1 cellular context compared by ENCODE assay signal in the genomic region with DNA sequence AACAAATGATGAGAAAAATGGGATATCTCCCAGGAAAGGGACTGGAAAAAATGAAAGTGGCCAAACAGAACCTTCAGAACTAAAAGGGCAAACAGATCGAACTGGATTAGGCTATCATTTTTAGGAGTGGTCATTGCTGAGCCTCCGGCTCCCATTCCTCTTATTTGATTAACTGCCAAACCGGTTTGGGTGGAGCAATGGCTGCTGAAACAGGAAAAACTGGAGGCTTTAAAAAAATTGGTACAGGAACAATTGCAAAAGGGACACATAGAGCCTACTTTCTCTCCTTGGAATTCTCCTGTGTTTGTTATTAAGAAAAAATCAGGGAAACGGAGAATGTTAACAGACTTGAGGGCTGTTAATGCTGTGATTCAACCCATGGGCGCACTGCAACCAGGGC.
TF ChIP-seq lines count a peak whose summit lies in the region.

No MANE protein-coding gene starts in this region.

TF ChIP-seq in GM12878, 131 proteins besides CTCF, POLR2A, EP300 and RAD21:
- no peak for TF ChIP-seq POLR2AphosphoS5 (IDR thresholded peaks at IDR 0.05; ENCODE audit: low read length)
- TF ChIP-seq, protein P1, sequence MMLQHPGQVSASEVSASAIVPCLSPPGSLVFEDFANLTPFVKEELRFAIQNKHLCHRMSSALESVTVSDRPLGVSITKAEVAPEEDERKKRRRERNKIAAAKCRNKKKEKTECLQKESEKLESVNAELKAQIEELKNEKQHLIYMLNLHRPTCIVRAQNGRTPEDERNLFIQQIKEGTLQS (IDR thresholded peaks at IDR 0.05; ENCODE audit: borderline replicate concordance, extremely low read depth, low read depth, low read length) = no peak
- TF ChIP-seq STAT3 (IDR thresholded peaks at IDR 0.05; ENCODE audit: low read depth, low read length) = no peak
- no peak for TF ChIP-seq ASH2L (IDR thresholded peaks at IDR 0.05; ENCODE audit: borderline replicate concordance, low read depth)
- no peak for TF ChIP-seq CEBPB (IDR thresholded peaks at IDR 0.05; ENCODE audit: borderline replicate concordance in 1 of 2, low read depth in 2 of 2, low read length in 2 of 2)
- no peak for TF ChIP-seq NBN (IDR thresholded peaks at IDR 0.05)
- TF ChIP-seq ATF7 (IDR thresholded peaks at IDR 0.05; ENCODE audit: low read depth) = no peak
- TF ChIP-seq, protein P2, sequence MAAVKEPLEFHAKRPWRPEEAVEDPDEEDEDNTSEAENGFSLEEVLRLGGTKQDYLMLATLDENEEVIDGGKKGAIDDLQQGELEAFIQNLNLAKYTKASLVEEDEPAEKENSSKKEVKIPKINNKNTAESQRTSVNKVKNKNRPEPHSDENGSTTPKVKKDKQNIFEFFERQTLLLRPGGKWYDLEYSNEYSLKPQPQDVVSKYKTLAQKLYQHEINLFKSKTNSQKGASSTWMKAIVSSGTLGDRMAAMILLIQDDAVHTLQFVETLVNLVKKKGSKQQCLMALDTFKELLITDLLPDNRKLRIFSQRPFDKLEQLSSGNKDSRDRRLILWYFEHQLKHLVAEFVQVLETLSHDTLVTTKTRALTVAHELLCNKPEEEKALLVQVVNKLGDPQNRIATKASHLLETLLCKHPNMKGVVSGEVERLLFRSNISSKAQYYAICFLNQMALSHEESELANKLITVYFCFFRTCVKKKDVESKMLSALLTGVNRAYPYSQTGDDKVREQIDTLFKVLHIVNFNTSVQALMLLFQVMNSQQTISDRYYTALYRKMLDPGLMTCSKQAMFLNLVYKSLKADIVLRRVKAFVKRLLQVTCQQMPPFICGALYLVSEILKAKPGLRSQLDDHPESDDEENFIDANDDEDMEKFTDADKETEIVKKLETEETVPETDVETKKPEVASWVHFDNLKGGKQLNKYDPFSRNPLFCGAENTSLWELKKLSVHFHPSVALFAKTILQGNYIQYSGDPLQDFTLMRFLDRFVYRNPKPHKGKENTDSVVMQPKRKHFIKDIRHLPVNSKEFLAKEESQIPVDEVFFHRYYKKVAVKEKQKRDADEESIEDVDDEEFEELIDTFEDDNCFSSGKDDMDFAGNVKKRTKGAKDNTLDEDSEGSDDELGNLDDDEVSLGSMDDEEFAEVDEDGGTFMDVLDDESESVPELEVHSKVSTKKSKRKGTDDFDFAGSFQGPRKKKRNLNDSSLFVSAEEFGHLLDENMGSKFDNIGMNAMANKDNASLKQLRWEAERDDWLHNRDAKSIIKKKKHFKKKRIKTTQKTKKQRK (IDR thresholded peaks at IDR 0.05; ENCODE audit: low read depth, low read length) = no peak
